1 cellular context compared by ENCODE assay signal in genomic region chr2:43267393-43267792, GRCh38.
TF ChIP-seq lines count a peak whose summit lies in the region.

No MANE protein-coding gene starts in this region.

TF ChIP-seq in K562, 482 proteins besides CTCF, POLR2A, EP300 and RAD21:
- no peak for TF ChIP-seq ZNF398 (CRISPR knock-in tag; IDR thresholded peaks at IDR 0.05)
- TF ChIP-seq ARID2 (IDR thresholded peaks at IDR 0.05): no peak
- TF ChIP-seq CREB5 (CRISPR knock-in tag; IDR thresholded peaks at IDR 0.05): no peak
- TF ChIP-seq ZNF584 (CRISPR knock-in tag; IDR thresholded peaks at IDR 0.05; ENCODE audit: low read depth): no peak
- no peak for TF ChIP-seq CREBBP (IDR thresholded peaks at IDR 0.05; ENCODE audit: low read depth, low read length)
- TF ChIP-seq ZNF644 (tag; IDR thresholded peaks at IDR 0.05; ENCODE audit: low read depth): peak; percentile 58; the same call in 1 of the 2 replicates
- no peak for TF ChIP-seq RBM34 (IDR thresholded peaks at IDR 0.05; ENCODE audit: borderline replicate concordance, insufficient read depth, low read length)
- TF ChIP-seq BCL6 (CRISPR knock-in tag; IDR thresholded peaks at IDR 0.05): 0 out of 2 replicates have a peak, but pooled peaks have one; percentile 51
- no peak for TF ChIP-seq C11orf30 (IDR thresholded peaks at IDR 0.05; ENCODE audit: low read depth)
- TF ChIP-seq CUX1 (CRISPR knock-in tag; IDR thresholded peaks at IDR 0.05): no peak
- TF ChIP-seq POLR2AphosphoS5 (IDR thresholded peaks at IDR 0.05; ENCODE audit: control insufficient read depth, insufficient read depth, low read depth, low read length): no peak
- TF ChIP-seq SRF (CRISPR knock-in tag; IDR thresholded peaks at IDR 0.05): no peak
- TF ChIP-seq HDAC3 (IDR thresholded peaks at IDR 0.05; ENCODE audit: borderline replicate concordance, partially characterized antibody): no peak
- TF ChIP-seq AFF4 (CRISPR knock-in tag; IDR thresholded peaks at IDR 0.05): no peak
- TF ChIP-seq TFAM (CRISPR knock-in tag; conservative IDR thresholded peaks at IDR 0.05): no peak
- 0 out of 2 replicates have a peak, but pooled peaks have one; percentile 14 for TF ChIP-seq ZNF449 (CRISPR knock-in tag; IDR thresholded peaks at IDR 0.05)
- TF ChIP-seq POLR3A (IDR thresholded peaks at IDR 0.05; ENCODE audit: borderline replicate concordance, extremely low read depth, insufficient read depth, insufficient read length): peak; percentile 2
- TF ChIP-seq ZEB2 (IDR thresholded peaks at IDR 0.05): no peak
- 0 out of 4 replicates have a peak, but pooled peaks of 1 of the 2 experiments have one; percentile 29 for TF ChIP-seq TEAD1 (CRISPR knock-in tag; IDR thresholded peaks at IDR 0.05)
- 0 out of 2 replicates have a peak, but pooled peaks have one; percentile 20 for TF ChIP-seq BACH1 (tag; IDR thresholded peaks at IDR 0.05)
- peak; percentile 28; the same call in 1 of the 2 replicates for TF ChIP-seq ZNF41 (CRISPR knock-in tag; conservative IDR thresholded peaks at IDR 0.05)
- 0 out of 2 replicates have a peak, but pooled peaks have one; percentile 27 for TF ChIP-seq ZBTB12 (CRISPR knock-in tag; IDR thresholded peaks at IDR 0.05)
- no peak for TF ChIP-seq XRCC4 (IDR thresholded peaks at IDR 0.05; ENCODE audit: extremely low read depth, insufficient read depth, insufficient read length)
- 0 out of 2 replicates have a peak, but pooled peaks have one; percentile 35 for TF ChIP-seq SMAD3 (CRISPR knock-in tag; conservative IDR thresholded peaks at IDR 0.05)
- peak; percentile 11; the same call in 1 of the 2 replicates for TF ChIP-seq BHLHE40 (IDR thresholded peaks at IDR 0.05; ENCODE audit: low read length)
- no peak for TF ChIP-seq CXXC5 (CRISPR knock-in tag; IDR thresholded peaks at IDR 0.05)
- TF ChIP-seq NCOA6 (IDR thresholded peaks at IDR 0.05): no peak
- no peak for TF ChIP-seq USF2 (CRISPR knock-in tag; IDR thresholded peaks at IDR 0.05)
- no peak for TF ChIP-seq ZNF668 (CRISPR knock-in tag; IDR thresholded peaks at IDR 0.05)
- TF ChIP-seq BCOR (IDR thresholded peaks at IDR 0.05): no peak
- no peak for TF ChIP-seq MTA3 (IDR thresholded peaks at IDR 0.05; ENCODE audit: borderline replicate concordance)
- no peak for TF ChIP-seq ZNF143 (CRISPR knock-in tag; IDR thresholded peaks at IDR 0.05)
- no peak for TF ChIP-seq BRD9 (IDR thresholded peaks at IDR 0.05; ENCODE audit: low read depth, partially characterized antibody)
- no peak for TF ChIP-seq VEZF1 (CRISPR knock-in tag; IDR thresholded peaks at IDR 0.05)
- no peak for TF ChIP-seq ZNF512 (tag; IDR thresholded peaks at IDR 0.05)
- no peak for TF ChIP-seq SMARCB1 (IDR thresholded peaks at IDR 0.05; ENCODE audit: insufficient read length, low read depth)
- no peak for TF ChIP-seq ZKSCAN8 (CRISPR knock-in tag; IDR thresholded peaks at IDR 0.05)
- no peak for TF ChIP-seq ATF7 (IDR thresholded peaks at IDR 0.05)
- no peak for TF ChIP-seq GTF2E2 (tag; IDR thresholded peaks at IDR 0.05)
